ENCODE assay signal across 9 cellular contexts in genomic region chr17:58337126-58337599, GRCh38. TPM values are rescaled to one million over a fixed set of nuclear protein-coding genes. Genes with fewer than 3 reads are reported as not detected.
DNase-seq lines count a peak whose midpoint lies in the region; ATAC-seq, FAIRE-seq and TF ChIP-seq lines count a peak whose summit lies in the region.
"Had no signal": no experiment of that assay in that cellular context is flagged by ENCODE, and none has a peak within 500 bp of the region (broad histone marks: within the 10 kb centered on the region; RNA-seq: fewer than 3 reads in every experiment).

No MANE protein-coding gene starts in this region.

- peaks cover 67% of the 10 kb centered on the region for H3K36me3 Mint-ChIP-seq in Caco-2 (ENCODE audit: insufficient read depth, unreplicated experiment)

- H3K27ac Mint-ChIP-seq in Caco-2 (ENCODE audit: unreplicated experiment) = peak overlapping the region; percentile 74

- H3K4me3 ChIP-seq in Caco-2 (ENCODE audit: low read depth, low read length) (no peak overlapping the region), OCI-LY7 (ENCODE audit: low read depth, low read length, poor library complexity, severe bottlenecking) (peak overlapping the region; percentile 98), pancreas (peak overlapping the region in 1 of 4 donors; percentile 10)

- no peak overlapping the region for H3K4me3 Mint-ChIP-seq in Caco-2 (ENCODE audit: unreplicated experiment)

- DNase-seq in Caco-2 (no peak), OCI-LY7 (ENCODE audit: low spot score) (peak; percentile 81), caudate nucleus (lab: John Stamatoyannopoulos, UW) (no peak), pancreas (no peak), GM10248 (ENCODE audit: extremely low spot score) (no peak), NCI-H1105 treated with DMSO at 0.1 percent for 48 hours (lab: John Stamatoyannopoulos, UW) (no peak), H54 (ENCODE audit: insufficient read length, low spot score) (no peak), HEK293T (ENCODE audit: extremely low spot score) (no peak)

- POLR2A ChIA-PET in Caco-2 (lab: Charles Lee) = interaction anchor here (0.5 to 2.6 kb wide), 3 partner anchors 11 to 914 kb away, joined by 3 to 9 read pairs (median 8); partner anchors contain the start of gene RNF43
- POLR2A ChIA-PET in OCI-LY7 (lab: Charles Lee) = interaction anchor here (0.5 to 8.0 kb wide), 13 partner anchors 6 to 1810 kb away, joined by 3 to 179 read pairs (median 9); partner anchors contain the start of genes RNF43, SUPT4H1 and TSPOAP1
- POLR2A ChIA-PET in GM10248 (lab: Yijun Ruan, JAX) = interaction anchor here (0.6 to 5.9 kb wide), 8 partner anchors 10 to 321 kb away, joined by 3 to 39 read pairs (median 6); partner anchors contain the start of genes RNF43, SUPT4H1 and TSPOAP1
- POLR2A ChIA-PET in HEK293T (lab: Yijun Ruan, JAX) = interaction anchor here (1.2 to 2.3 kb wide), 4 partner anchors 9 to 81 kb away, joined by 3 to 22 read pairs (median 6); partner anchors contain the start of genes RNF43 and SUPT4H1

- TF ChIP-seq POLR2A in H54 (IDR thresholded peaks at IDR 0.05; ENCODE audit: low read depth, low read length) = no peak

- no peaks in the 10 kb centered on the region for H3K9me3 Mint-ChIP-seq in Caco-2 (ENCODE audit: unreplicated experiment)

- no peaks in the 10 kb centered on the region for H3K27me3 ChIP-seq in Caco-2 (replicated peaks; ENCODE audit: control insufficient read depth, insufficient read depth, low read length)
- H3K27me3 ChIP-seq in pancreas = no peaks in the 10 kb centered on the region

- H2AFZ ChIP-seq in OCI-LY7 (ENCODE audit: low read length) = no peak overlapping the region

- ATAC-seq in pancreas = no peak

- H3K27me3 Mint-ChIP-seq in Caco-2 (ENCODE audit: insufficient read depth, unreplicated experiment) = no peaks in the 10 kb centered on the region

- H3K4me2 ChIP-seq in OCI-LY7 (ENCODE audit: low read length) = peak overlapping the region; percentile 100

- H3K27ac ChIP-seq in OCI-LY7 (ENCODE audit: low read depth, low read length, poor library complexity, severe bottlenecking) = peak overlapping the region; percentile 99
- peak overlapping the region; percentile 83 for H3K27ac ChIP-seq in caudate nucleus (ENCODE audit: low read depth, low read length)
- peak overlapping the region in 3 of 4 donors; percentile 38 to 83 (median 80) for H3K27ac ChIP-seq in pancreas

- intact Hi-C loops in Caco-2 (cut with micrococcal nuclease; ENCODE audit: unreplicated experiment) (no loop called here), OCI-LY7 (cut with micrococcal nuclease; ENCODE audit: unreplicated experiment) (loop anchor here (10.0 kb wide), 2 partner anchors 712 to 818 kb away; partner anchors contain the start of genes PRR11 and SKA2), pancreas (cut with DNase I) (no loop called here)

- FAIRE-seq in pancreas (lab: Jason Lieb, UNC) (no peak), H54 (lab: Jason Lieb, UNC) (no peak)

- H3K36me3 ChIP-seq in Caco-2 (ENCODE audit: control insufficient read depth, insufficient read depth, low read length) (no peaks in the 10 kb centered on the region), OCI-LY7 (ENCODE audit: insufficient read depth, low read length) (peaks cover 18% of the 10 kb centered on the region), pancreas (no peaks in the 10 kb centered on the region)

- peaks cover 65% of the 10 kb centered on the region for H3K79me2 ChIP-seq in OCI-LY7 (ENCODE audit: insufficient read depth, low read depth, low read length)

- H3K9me2 ChIP-seq in OCI-LY7 (ENCODE audit: insufficient read depth, low read length) = no peaks in the 10 kb centered on the region

- no TSS peak for BruUV-seq in Caco-2 (replicated peaks; lab: Mats Ljungman, UMichigan)
- BruUV-seq in OCI-LY7 (replicated peaks; lab: Mats Ljungman, UMichigan) = no TSS peak

- H3K4me1 ChIP-seq in Caco-2 (peaks cover 34% of the 10 kb centered on the region), OCI-LY7 (ENCODE audit: insufficient read depth, low read length, poor library complexity, severe bottlenecking) (peaks cover 90% of the 10 kb centered on the region), pancreas (no peaks in the 10 kb centered on the region)

- H3K4me1 Mint-ChIP-seq in Caco-2 (ENCODE audit: low read depth, unreplicated experiment) = peaks cover 15% of the 10 kb centered on the region

- CTCF ChIA-PET in Caco-2 (lab: Charles Lee) = interaction anchor here (2.9 to 3.0 kb wide), 2 partner anchors 20 to 80 kb away, joined by 15 to 17 read pairs; partner anchors contain the start of gene RNF43
- CTCF ChIA-PET in OCI-LY7 (lab: Charles Lee; ENCODE audit: unreplicated experiment) = interaction anchor here (0.8 to 1.2 kb wide), 2 partner anchors 9 to 20 kb away, joined by 3 to 5 read pairs; partner anchors contain the start of gene TSPOAP1
- CTCF ChIA-PET in GM10248 (lab: Yijun Ruan, JAX) = interaction anchor here (0.6 to 5.4 kb wide), 10 partner anchors 7 to 137 kb away, joined by 4 to 41 read pairs (median 8); partner anchors contain the start of genes RNF43 and SUPT4H1
- CTCF ChIA-PET in HEK293T (lab: Yijun Ruan, JAX) = interaction anchor here (1.4 kb wide), 1 partner anchor 20 kb away, joined by 5 read pairs; no protein-coding TSS in a partner anchor

- WGBS in pancreas, 2 donors = 21 to 25% methylated on average over 7 of the region's 7 CpGs

- H4K20me1 ChIP-seq in OCI-LY7 (ENCODE audit: insufficient read depth, low read length) = 0 out of 2 replicates have a peak, but pooled peaks cover under 1% of the 10 kb centered on the region

- H3K9me3 ChIP-seq in Caco-2 (no peaks in the 10 kb centered on the region), OCI-LY7 (ENCODE audit: low read length) (no peaks in the 10 kb centered on the region), pancreas (no peaks in the 10 kb centered on the region)

- no peak for TF ChIP-seq CTCF in Caco-2 (IDR thresholded peaks at IDR 0.05; ENCODE audit: insufficient read depth in 1 of 2, low read depth in 1 of 2, low read length in 1 of 2, severe bottlenecking in 1 of 2, unreplicated experiment in 1 of 2)
- no peak for TF ChIP-seq CTCF in OCI-LY7 (conservative IDR thresholded peaks at IDR 0.05; ENCODE audit: low read length)
- no peak for TF ChIP-seq CTCF in pancreas (IDR thresholded peaks at IDR 0.05)
- TF ChIP-seq CTCF in GM10248 (IDR thresholded peaks at IDR 0.05; ENCODE audit: control extremely low read depth, extremely low read depth, low read depth, missing control alignments) = no peak

TF ChIP-seq in HEK293T, 16 proteins besides CTCF, POLR2A, EP300 and RAD21:
- TF ChIP-seq FOXK2 (IDR thresholded peaks at IDR 0.05) = no peak
- TF ChIP-seq CTBP1 (IDR thresholded peaks at IDR 0.05; ENCODE audit: borderline replicate concordance) = no peak
- TF ChIP-seq NFRKB (IDR thresholded peaks at IDR 0.05) = no peak
- no peak for TF ChIP-seq L3MBTL2 (conservative IDR thresholded peaks at IDR 0.05)
- TF ChIP-seq, protein P1, sequence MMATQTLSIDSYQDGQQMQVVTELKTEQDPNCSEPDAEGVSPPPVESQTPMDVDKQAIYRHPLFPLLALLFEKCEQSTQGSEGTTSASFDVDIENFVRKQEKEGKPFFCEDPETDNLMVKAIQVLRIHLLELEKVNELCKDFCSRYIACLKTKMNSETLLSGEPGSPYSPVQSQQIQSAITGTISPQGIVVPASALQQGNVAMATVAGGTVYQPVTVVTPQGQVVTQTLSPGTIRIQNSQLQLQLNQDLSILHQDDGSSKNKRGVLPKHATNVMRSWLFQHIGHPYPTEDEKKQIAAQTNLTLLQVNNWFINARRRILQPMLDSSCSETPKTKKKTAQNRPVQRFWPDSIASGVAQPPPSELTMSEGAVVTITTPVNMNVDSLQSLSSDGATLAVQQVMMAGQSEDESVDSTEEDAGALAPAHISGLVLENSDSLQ (IDR thresholded peaks at IDR 0.05) = no peak

RNA-seq across cellular contexts. Expression of gene TSPOAP1, which starts 8.6 kb away (rescaled TPM):
- 6.0 and 7.4 TPM in 2 replicates for total RNA-seq in Caco-2 (2022)
- 24.0 TPM in 2 replicates for total RNA-seq in OCI-LY7 (2014; rRNA removed; shearing (Covaris generic))
- total RNA-seq in OCI-LY7 (2022) = 50.6 and 54.4 TPM in 2 replicates
- 10 to 100 TPM in 4 of 6 donors, 1 to 10 TPM in 2; 7.0 to 19.6 (median 12.9) TPM for total RNA-seq in pancreas
- polyA plus RNA-seq in pancreas = 10 to 100 TPM; 56.7 to 90.2 TPM

RNA-seq across cellular contexts. Expression of gene SUPT4H1, which starts 14.8 kb away (rescaled TPM):
- 70.9 and 71.4 TPM in 2 replicates for total RNA-seq in Caco-2 (2022)
- total RNA-seq in OCI-LY7 (2014; rRNA removed; shearing (Covaris generic)) = 41.1 and 56.5 TPM in 2 replicates
- 65.5 and 78.4 TPM in 2 replicates for total RNA-seq in OCI-LY7 (2022)
- 10 to 100 TPM; 14.1 to 43.7 (median 26.5) TPM for total RNA-seq in pancreas
- polyA plus RNA-seq in pancreas = 10 to 100 TPM; 23.3 to 42.3 TPM

RNA-seq across cellular contexts. Expression of gene MPO, which starts 56.4 kb away (rescaled TPM):
- total RNA-seq in Caco-2 (2022) (0.23 TPM in 1 of 2 replicates, not detected in the other), OCI-LY7 (2022) (not detected in 2 replicates), pancreas (under 1 TPM; 0.03 to 0.28 (median 0.09) TPM)
- not detected in 2 replicates for total RNA-seq in OCI-LY7 (2014; rRNA removed; shearing (Covaris generic))
- polyA plus RNA-seq in pancreas = under 1 TPM in 1 of 2 donors, not detected in 1; 0.19 TPM
- polyA plus RNA-seq: neural cell had no signal
